Comparison of ENCODE assay signal across 8 cellular contexts in genomic region chr3:183697610-183698317, GRCh38. TPM values are rescaled to one million over a fixed set of nuclear protein-coding genes. Genes with fewer than 3 reads are reported as not detected.
DNase-seq lines count a peak whose midpoint lies in the region; ATAC-seq and TF ChIP-seq lines count a peak whose summit lies in the region.

YEATS2 (plus strand) TSS chr3:183697797; CDS start chr3:183715163, 17,366 bp downstream.

- H3K27ac Mint-ChIP-seq in activated naive CD4-positive, alpha-beta T cell treated with anti-CD3 and anti-CD28 coated beads, Interleukin-2, amount 10 ng/mL, durations not matched to agents 7 days and 5 days = peak within 1 kb of the TSS; percentile 94

- ATAC-seq in GM21825 (IDR thresholded peaks at IDR 0.05; ENCODE audit: unreplicated experiment) = peak; percentile 74
- ATAC-seq in omental fat pad (ENCODE audit: low FRiP score) = peak; percentile 93

- H3K4me1 ChIP-seq in suprapubic skin = peaks cover 35% of the 10 kb centered on the region

- peaks cover 21% of the 10 kb centered on the region for H3K36me3 ChIP-seq in SK-N-MC (ENCODE audit: insufficient read depth, low read length)
- H3K36me3 ChIP-seq in suprapubic skin = no peaks in the 10 kb centered on the region

- H3K27me3 Mint-ChIP-seq in activated naive CD4-positive, alpha-beta T cell treated with anti-CD3 and anti-CD28 coated beads, Interleukin-2, amount 10 ng/mL, durations not matched to agents 7 days and 5 days = peaks cover 8% of the 10 kb centered on the region

- peak within 1 kb of the TSS; percentile 97 for H3K9ac ChIP-seq in SK-N-MC (ENCODE audit: insufficient read length)

- DNase-seq in ELR (ENCODE audit: low read depth) (peak; percentile 72), Kasumi-1 (lab: John Stamatoyannopoulos, UW) (peak; percentile 61 to 63), SK-N-MC (ENCODE audit: low read depth, low spot score) (no peak), glomerular endothelial cell (ENCODE audit: extremely low read depth, low read depth, low spot score) (no peak), omental fat pad (ENCODE audit: low spot score) (no peak), suprapubic skin (ENCODE audit: low spot score in 2 of 2) (no peak)
- peak; percentile 76 for DNase-seq in activated naive CD4-positive, alpha-beta T cell treated with anti-CD3 and anti-CD28 coated beads, Interleukin-2, amount 10 ng/mL, durations not matched to agents 7 days and 5 days

- WGBS in suprapubic skin = 0% methylated on average over 5 of the region's 89 CpGs

- no peak for TF ChIP-seq POLR2A in suprapubic skin (IDR thresholded peaks at IDR 0.05)

- TF ChIP-seq CTCF in omental fat pad (IDR thresholded peaks at IDR 0.05) = no peak
- no peak for TF ChIP-seq CTCF in suprapubic skin (IDR thresholded peaks at IDR 0.05)

- peaks cover 41% of the 10 kb centered on the region for H3K4me1 Mint-ChIP-seq in activated naive CD4-positive, alpha-beta T cell treated with anti-CD3 and anti-CD28 coated beads, Interleukin-2, amount 10 ng/mL, durations not matched to agents 7 days and 5 days

- no peak for TF ChIP-seq EP300 in suprapubic skin (IDR thresholded peaks at IDR 0.05)

- no peaks in the 10 kb centered on the region for H3K9me3 Mint-ChIP-seq in activated naive CD4-positive, alpha-beta T cell treated with anti-CD3 and anti-CD28 coated beads, Interleukin-2, amount 10 ng/mL, durations not matched to agents 7 days and 5 days

- peak within 1 kb of the TSS; percentile 76 for H3K4me3 Mint-ChIP-seq in activated naive CD4-positive, alpha-beta T cell treated with anti-CD3 and anti-CD28 coated beads, Interleukin-2, amount 10 ng/mL, durations not matched to agents 7 days and 5 days

- peak within 1 kb of the TSS; percentile 98 for H3K4me3 ChIP-seq in SK-N-MC
- peak within 1 kb of the TSS; percentile 97 for H3K4me3 ChIP-seq in suprapubic skin

- H3K27me3 ChIP-seq in suprapubic skin = no peaks in the 10 kb centered on the region

- H3K36me3 Mint-ChIP-seq in activated naive CD4-positive, alpha-beta T cell treated with anti-CD3 and anti-CD28 coated beads, Interleukin-2, amount 10 ng/mL, durations not matched to agents 7 days and 5 days = peaks cover 22% of the 10 kb centered on the region

- peak within 1 kb of the TSS; percentile 84 for H3K27ac ChIP-seq in SK-N-MC
- H3K27ac ChIP-seq in suprapubic skin = peak within 1 kb of the TSS; percentile 91

- CTCF ChIA-PET in activated naive CD4-positive, alpha-beta T cell treated with anti-CD3 and anti-CD28 coated beads, Interleukin-2, amount 10 ng/mL, durations not matched to agents 7 days and 5 days (lab: Charles Lee) = interaction anchor here (0.7 to 0.8 kb wide), 2 partner anchors 70 to 218 kb away, joined by 3 read pairs; no protein-coding TSS in a partner anchor

- H3K9me3 ChIP-seq in SK-N-MC (ENCODE audit: low read depth, low read length) (no peaks in the 10 kb centered on the region), suprapubic skin (no peaks in the 10 kb centered on the region)

RNA-seq across cellular contexts. Expression of gene YEATS2, which starts in this region (rescaled TPM):
- total RNA-seq in glomerular endothelial cell (36.3 and 54.5 TPM in 2 replicates), omental fat pad (10 to 100 TPM; 17.7 to 36.1 (median 23.7) TPM), suprapubic skin (10 to 100 TPM; 12.8 to 35.8 (median 19.7) TPM)

Comparison
In these comparisons a context has a peak if more than half of its experiments do, and no peak if none do; other contexts are left out.
1. DNase-seq: peak in ELR (single experiment), Kasumi-1 (2 of 2) and activated naive CD4-positive, alpha-beta T cell treated with anti-CD3 and anti-CD28 coated beads, Interleukin-2, amount 10 ng/mL, durations not matched to agents 7 days and 5 days (single experiment); none in SK-N-MC (single experiment), glomerular endothelial cell (single experiment), omental fat pad (single experiment) and suprapubic skin (0 of 2).